In the genomic region with DNA sequence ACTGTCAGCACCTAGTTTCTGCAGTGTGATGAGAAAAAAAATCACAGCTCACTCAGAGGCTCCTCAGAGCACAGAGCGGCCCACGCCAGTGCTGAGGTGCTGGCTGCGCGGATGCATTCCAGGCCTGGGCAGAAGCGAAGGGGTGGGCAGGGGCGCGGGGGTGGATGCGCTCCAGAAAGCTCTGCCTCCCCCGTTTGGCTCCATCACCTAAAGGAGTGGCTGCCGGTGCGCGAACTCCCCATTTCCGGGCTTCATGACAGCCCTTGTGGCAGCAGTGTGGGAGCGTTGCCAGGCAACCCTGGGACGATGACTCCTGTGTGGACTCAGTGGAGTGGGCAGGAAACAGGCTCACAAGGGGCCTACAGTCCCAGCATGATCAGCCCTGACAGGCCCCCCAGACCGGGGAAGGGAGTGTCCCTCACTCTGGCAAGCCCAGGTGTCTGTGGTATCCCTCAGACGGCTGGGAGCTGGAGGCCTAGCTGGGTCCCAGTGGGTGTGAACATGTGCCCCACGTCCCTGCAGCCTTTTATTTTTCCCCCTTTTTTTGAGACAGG, we compare ENCODE assay signal across 9 cellular contexts. TPM values are rescaled to one million over a fixed set of nuclear protein-coding genes. Genes with fewer than 3 reads are reported as not detected.
DNase-seq lines count a peak whose midpoint lies in the region; ATAC-seq, FAIRE-seq and TF ChIP-seq lines count a peak whose summit lies in the region.
"Had no signal": no experiment of that assay in that cellular context is flagged by ENCODE, and none has a peak within 500 bp of the region (broad histone marks: within the 10 kb centered on the region; RNA-seq: fewer than 3 reads in every experiment).

No MANE protein-coding gene starts in this region.

- TF ChIP-seq POLR2A in GM12878 (IDR thresholded peaks at IDR 0.05; ENCODE audit: low read depth, low read length) = peak; percentile 16; the same call in 1 of the 2 replicates

- no peak overlapping the region for H2AFZ ChIP-seq in GM12878 (ENCODE audit: control insufficient read depth, low read depth, low read length)

- peak overlapping the region; percentile 78; the same call in 1 of the 2 replicates for H3K27ac Mint-ChIP-seq in WTC11
- H3K27ac Mint-ChIP-seq in stimulated activated naive B cell treated with anti-CD40 and anti-IgM and Interleukin-4, amounts not matched to agents 10 μg/mL and 1 μg/mL and 100 μg/mL, for 72 hours = peak overlapping the region; percentile 56
- no peak overlapping the region for H3K27ac Mint-ChIP-seq in glutamatergic neuron (ENCODE audit: unreplicated experiment)

- no peak overlapping the region for H3K27ac ChIP-seq in GM12878 (ENCODE audit: control insufficient read depth, insufficient read depth)

- H3K4me3 Mint-ChIP-seq in WTC11 (no peak overlapping the region), glutamatergic neuron (ENCODE audit: unreplicated experiment) (no peak overlapping the region)
- no peak overlapping the region for H3K4me3 Mint-ChIP-seq in stimulated activated naive B cell treated with anti-CD40 and anti-IgM and Interleukin-4, amounts not matched to agents 10 μg/mL and 1 μg/mL and 100 μg/mL, for 72 hours

- in situ Hi-C loops in GM12878 (cut with MboI) = no loop called here

- FAIRE-seq in GM12878 (lab: Jason Lieb, UNC) = no peak

- RAD21 ChIA-PET in GM12878 (lab: Charles Lee; ENCODE audit: unreplicated experiment) = no interaction called here

- no peak for TF ChIP-seq EP300 in GM12878 (IDR thresholded peaks at IDR 0.05; ENCODE audit: borderline replicate concordance in 1 of 2, control insufficient read depth in 1 of 2, low read depth in 2 of 2, low read length in 2 of 2)

- no peak for TF ChIP-seq RAD21 in GM12878 (IDR thresholded peaks at IDR 0.05; ENCODE audit: insufficient read depth, low read depth, low read length)

- ATAC-seq in HG02759 (IDR thresholded peaks at IDR 0.05; ENCODE audit: unreplicated experiment) (peak; percentile 68), WTC11 (no peak), GM12878 (no peak), GM21447 (IDR thresholded peaks at IDR 0.05; ENCODE audit: unreplicated experiment) (no peak)
- peak; percentile 5 to 63 for ATAC-seq in stimulated activated naive B cell treated with anti-CD40 and anti-IgM and Interleukin-4, amounts not matched to agents 10 μg/mL and 1 μg/mL and 100 μg/mL, for 72 hours (replicated peaks)

- H4K20me1 ChIP-seq in GM12878 (ENCODE audit: control insufficient read depth, insufficient read depth) = no peaks in the 10 kb centered on the region

- H3K36me3 Mint-ChIP-seq in WTC11 (peaks cover 11% of the 10 kb centered on the region; the same call in 1 of the 2 replicates), glutamatergic neuron (ENCODE audit: unreplicated experiment) (no peaks in the 10 kb centered on the region)
- peaks cover 51 to 59% of the 10 kb centered on the region in 2 donors for H3K36me3 Mint-ChIP-seq in stimulated activated naive B cell treated with anti-CD40 and anti-IgM and Interleukin-4, amounts not matched to agents 10 μg/mL and 1 μg/mL and 100 μg/mL, for 72 hours

- WGBS in GM12878 (ENCODE audit: insufficient coverage, insufficient replicate concordance, low lambda C conversion rate, missing lambda C conversion rate) = 67% methylated on average over 12 of the region's 18 CpGs

- no peak for DNase-seq in WTC11 (ENCODE audit: low spot score)
- DNase-seq in GM12878 (ENCODE audit: low read depth, low spot score) = no peak
- peak; percentile 28 for DNase-seq in midbrain (lab: John Stamatoyannopoulos, UW)
- peak; percentile 59 for DNase-seq in stimulated activated naive B cell treated with anti-CD40 and anti-IgM and Interleukin-4, amounts not matched to agents 10 μg/mL and 1 μg/mL and 100 μg/mL, for 72 hours
- DNase-seq in glutamatergic neuron = no peak
- no peak for DNase-seq in pons (ENCODE audit: low spot score)

- no peak overlapping the region for H3K4me2 ChIP-seq in GM12878 (ENCODE audit: control insufficient read depth, insufficient read depth)

- H3K27me3 Mint-ChIP-seq in WTC11 (ENCODE audit: low read depth) = no peaks in the 10 kb centered on the region
- H3K27me3 Mint-ChIP-seq in stimulated activated naive B cell treated with anti-CD40 and anti-IgM and Interleukin-4, amounts not matched to agents 10 μg/mL and 1 μg/mL and 100 μg/mL, for 72 hours = no peaks in the 10 kb centered on the region
- peaks cover 8% of the 10 kb centered on the region for H3K27me3 Mint-ChIP-seq in glutamatergic neuron (ENCODE audit: unreplicated experiment)

- H3K4me1 ChIP-seq in GM12878 (ENCODE audit: control insufficient read depth, insufficient read depth, low read length) = peaks cover 16% of the 10 kb centered on the region

- intact Hi-C loops in GM12878 (cut with micrococcal nuclease; ENCODE audit: unreplicated experiment) = no loop called here

- no peaks in the 10 kb centered on the region for H3K9me3 ChIP-seq in GM12878 (replicated peaks; ENCODE audit: control insufficient read depth, insufficient read depth, low read length)
- H3K9me3 ChIP-seq: neutrophil had no signal

- no TSS peak for BruUV-seq in GM12878 (replicated peaks; lab: Mats Ljungman, UMichigan)

- SMC1A ChIA-PET in GM12878 (lab: Charles Lee; ENCODE audit: uncharacterized antibody, unreplicated experiment) = no interaction called here

- no peaks in the 10 kb centered on the region for H3K79me2 ChIP-seq in GM12878 (ENCODE audit: control insufficient read depth, insufficient read depth, low read length)

- H3K27me3 ChIP-seq in GM12878 (replicated peaks in 1 of 2; ENCODE audit: control insufficient read depth in 2 of 2, insufficient read depth in 2 of 2, low read length in 1 of 2) = no peaks in the 10 kb centered on the region
- H3K27me3 ChIP-seq: neutrophil had no signal

- H3K36me3 ChIP-seq in GM12878 (ENCODE audit: control insufficient read depth in 2 of 2, insufficient read depth in 2 of 2, low read length in 1 of 2) = peaks cover 12 to 24% of the 10 kb centered on the region in 2 experiments; a peak in 3 of 4 replicates

- POLR2A ChIA-PET in WTC11 (lab: Charles Lee) = interaction anchor here (0.7 kb wide), 1 partner anchor 1507 kb away, joined by 3 read pairs; no protein-coding TSS in a partner anchor
- POLR2A ChIA-PET in GM12878 (lab: Charles Lee) = no interaction called here

- H3K4me1 Mint-ChIP-seq in WTC11 = peaks cover 4% of the 10 kb centered on the region
- peaks cover 45 to 62% of the 10 kb centered on the region in 2 donors for H3K4me1 Mint-ChIP-seq in stimulated activated naive B cell treated with anti-CD40 and anti-IgM and Interleukin-4, amounts not matched to agents 10 μg/mL and 1 μg/mL and 100 μg/mL, for 72 hours
- peaks cover 19% of the 10 kb centered on the region for H3K4me1 Mint-ChIP-seq in glutamatergic neuron (ENCODE audit: low read depth, unreplicated experiment)

- H3K4me3 ChIP-seq in GM12878 = no peak overlapping the region

- H3K9me3 Mint-ChIP-seq in WTC11 (no peaks in the 10 kb centered on the region), glutamatergic neuron (ENCODE audit: unreplicated experiment) (no peaks in the 10 kb centered on the region)
- no peaks in the 10 kb centered on the region for H3K9me3 Mint-ChIP-seq in stimulated activated naive B cell treated with anti-CD40 and anti-IgM and Interleukin-4, amounts not matched to agents 10 μg/mL and 1 μg/mL and 100 μg/mL, for 72 hours

- TF ChIP-seq CTCF in WTC11 (IDR thresholded peaks at IDR 0.05) (no peak), GM12878 (IDR thresholded peaks at IDR 0.05 in 2 of 3, conservative IDR thresholded peaks at IDR 0.05 in 1 of 3; ENCODE audit: control insufficient read depth in 2 of 3, extremely low read depth in 1 of 3, insufficient read depth in 1 of 3, low read depth in 3 of 3, low read length in 3 of 3) (no peak), glutamatergic neuron (IDR thresholded peaks at IDR 0.05; ENCODE audit: partially characterized antibody, unreplicated experiment) (no peak)

- H3K9ac ChIP-seq in GM12878 (ENCODE audit: control insufficient read depth, insufficient read depth, low read length) = no peak overlapping the region

- CTCF ChIA-PET in WTC11 (lab: Charles Lee) (interaction anchor here (2.2 to 3.3 kb wide), 2 partner anchors 11 to 22 kb away, joined by 6 to 19 read pairs; no protein-coding TSS in a partner anchor), GM12878 (lab: Yijun Ruan, JAX) (no interaction called here)

RNA-seq across cellular contexts. Expression of a gene that starts 32.8 kb away (rescaled TPM):
- total RNA-seq in WTC11 (2021) = 41.8 to 45.8 TPM (median 42.0 TPM) in 3 replicates
- 9.6 and 9.7 TPM in 2 replicates for total RNA-seq in GM12878 (2013; cell fraction: nucleolus; rRNA removed)
- 33.8 and 41.4 TPM in 2 replicates for total RNA-seq in GM12878 (2014; rRNA removed)
- 11.5 and 12.6 TPM in 2 replicates for total RNA-seq in GM12878 (2014; rRNA removed; fragmentation: Illumina TruSeq; extraction: Trizol)
- total RNA-seq in GM12878 (2021) = 35.0 and 35.2 TPM in 2 replicates
- polyA plus RNA-seq in GM12878 (2011; ENCODE audit: low read depth) = 9.6 TPM
- polyA plus RNA-seq in GM12878 (2011; rRNA removed) = 12.1 and 22.7 TPM in 2 replicates
- 32.8 and 53.2 TPM in 2 replicates for polyA plus RNA-seq in GM12878 (2011; cell fraction: cytosol; rRNA removed)
- 35.5 and 49.8 TPM in 2 replicates for polyA plus RNA-seq in GM12878 (2011; cell fraction: nucleus; rRNA removed)
- polyA plus RNA-seq in GM12878 (2012) = 22.2 and 24.6 TPM in 2 replicates
- 3.0 and 10.6 TPM in 2 replicates for polyA plus RNA-seq in GM12878 (2014; fragmentation: Illumina TruSeq; extraction: Trizol)
- 1 to 10 TPM; 1.4 to 6.4 TPM for polyA plus RNA-seq in GM12878 (2014; fragmentation: Nextera tagmentation; extraction: Ambion mirVana)
- 36.6 and 41.6 TPM in 2 replicates for polyA plus RNA-seq in GM12878 (2014; rRNA removed)
- 10 to 100 TPM; 63.7 to 77.7 TPM for polyA plus RNA-seq in GM12878 (2016; fragmentation: Nextera tagmentation; extraction: Ambion mirVana)
- polyA minus RNA-seq in GM12878 (2011; rRNA and poly(A)+ RNA removed) = 5.6 and 10.0 TPM in 2 replicates
- 3.9 and 5.0 TPM in 2 replicates for polyA minus RNA-seq in GM12878 (2011; cell fraction: cytosol; rRNA and poly(A)+ RNA removed)
- 8.0 and 11.6 TPM in 2 replicates for polyA minus RNA-seq in GM12878 (2011; cell fraction: nucleus; rRNA and poly(A)+ RNA removed)
- total RNA-seq in glutamatergic neuron (ENCODE audit: unreplicated experiment) = 34.3 TPM

RNA-seq across cellular contexts. Expression of a gene that starts 35.9 kb away (rescaled TPM):
- 79.4 to 88.8 TPM (median 80.7 TPM) in 3 replicates for total RNA-seq in WTC11 (2021)
- total RNA-seq in GM12878 (2013; cell fraction: nucleolus; rRNA removed) = 99.4 and 104 TPM in 2 replicates
- 19.3 and 23.4 TPM in 2 replicates for total RNA-seq in GM12878 (2014; rRNA removed)
- 6.4 and 9.4 TPM in 2 replicates for total RNA-seq in GM12878 (2014; rRNA removed; fragmentation: Illumina TruSeq; extraction: Trizol)
- total RNA-seq in GM12878 (2021) = 77.1 and 86.7 TPM in 2 replicates
- polyA plus RNA-seq in GM12878 (2011; ENCODE audit: low read depth) = 15.2 TPM
- 2.6 and 4.0 TPM in 2 replicates for polyA plus RNA-seq in GM12878 (2011; rRNA removed)
- 7.5 and 11.1 TPM in 2 replicates for polyA plus RNA-seq in GM12878 (2011; cell fraction: cytosol; rRNA removed)
- 29.8 and 52.4 TPM in 2 replicates for polyA plus RNA-seq in GM12878 (2011; cell fraction: nucleus; rRNA removed)
- polyA plus RNA-seq in GM12878 (2012) = 35.9 and 43.4 TPM in 2 replicates
- 7.9 and 12.7 TPM in 2 replicates for polyA plus RNA-seq in GM12878 (2014; fragmentation: Illumina TruSeq; extraction: Trizol)
- under 1 TPM; 0.35 to 0.77 TPM for polyA plus RNA-seq in GM12878 (2014; fragmentation: Nextera tagmentation; extraction: Ambion mirVana)
- 24.3 and 32.9 TPM in 2 replicates for polyA plus RNA-seq in GM12878 (2014; rRNA removed)
- polyA plus RNA-seq in GM12878 (2016; fragmentation: Nextera tagmentation; extraction: Ambion mirVana) = 10 to 100 TPM; 16.6 to 17.7 TPM
- polyA minus RNA-seq in GM12878 (2011; rRNA and poly(A)+ RNA removed) = 10.5 and 20.3 TPM in 2 replicates
- polyA minus RNA-seq in GM12878 (2011; cell fraction: cytosol; rRNA and poly(A)+ RNA removed) = 16.2 and 17.4 TPM in 2 replicates
- polyA minus RNA-seq in GM12878 (2011; cell fraction: nucleus; rRNA and poly(A)+ RNA removed) = 15.1 and 27.0 TPM in 2 replicates
- 150 TPM for total RNA-seq in glutamatergic neuron (ENCODE audit: unreplicated experiment)

RNA-seq across cellular contexts. Expression of a gene that starts 45.8 kb away (rescaled TPM):
- total RNA-seq in WTC11 (2021) (56.8 to 59.5 TPM (median 59.0 TPM) in 3 replicates), GM12878 (2014; rRNA removed) (9.6 and 15.7 TPM in 2 replicates), GM12878 (2014; rRNA removed; fragmentation: Illumina TruSeq; extraction: Trizol) (3.7 and 4.3 TPM in 2 replicates), GM12878 (2021) (24.2 and 32.7 TPM in 2 replicates), glutamatergic neuron (ENCODE audit: unreplicated experiment) (54.6 TPM)
- 14.4 and 16.6 TPM in 2 replicates for total RNA-seq in GM12878 (2013; cell fraction: nucleolus; rRNA removed)
- 5.6 TPM for polyA plus RNA-seq in GM12878 (2011; ENCODE audit: low read depth)
- polyA plus RNA-seq in GM12878 (2011; rRNA removed) (0.94 and 2.6 TPM in 2 replicates), GM12878 (2014; fragmentation: Illumina TruSeq; extraction: Trizol) (0.35 and 2.7 TPM in 2 replicates), GM12878 (2014; fragmentation: Nextera tagmentation; extraction: Ambion mirVana) (under 1 TPM; 0.05 to 0.82 TPM), GM12878 (2014; rRNA removed) (23.1 and 29.7 TPM in 2 replicates), GM12878 (2016; fragmentation: Nextera tagmentation; extraction: Ambion mirVana) (1 to 10 TPM; 6.5 to 9.3 TPM)
- 4.2 and 7.8 TPM in 2 replicates for polyA plus RNA-seq in GM12878 (2011; cell fraction: cytosol; rRNA removed)
- 17.7 and 29.2 TPM in 2 replicates for polyA plus RNA-seq in GM12878 (2011; cell fraction: nucleus; rRNA removed)
- 13.8 and 35.9 TPM in 2 replicates for polyA plus RNA-seq in GM12878 (2012)
- polyA minus RNA-seq in GM12878 (2011; rRNA and poly(A)+ RNA removed) = 1.0 and 3.6 TPM in 2 replicates
- polyA minus RNA-seq in GM12878 (2011; cell fraction: cytosol; rRNA and poly(A)+ RNA removed) = 4.4 and 5.0 TPM in 2 replicates
- 7.3 and 20.9 TPM in 2 replicates for polyA minus RNA-seq in GM12878 (2011; cell fraction: nucleus; rRNA and poly(A)+ RNA removed)

Comparison
In these comparisons a context has a peak if more than half of its experiments do, and no peak if none do; other contexts are left out.
1. ATAC-seq: peak in HG02759 (single experiment) and stimulated activated naive B cell treated with anti-CD40 and anti-IgM and Interleukin-4, amounts not matched to agents 10 μg/mL and 1 μg/mL and 100 μg/mL, for 72 hours (2 of 2); none in WTC11 (single experiment), GM12878 (single experiment) and GM21447 (single experiment).
2. DNase-seq: peak in midbrain (single experiment) and stimulated activated naive B cell treated with anti-CD40 and anti-IgM and Interleukin-4, amounts not matched to agents 10 μg/mL and 1 μg/mL and 100 μg/mL, for 72 hours (single experiment); none in WTC11 (single experiment), GM12878 (single experiment), glutamatergic neuron (single experiment) and pons (single experiment).